In genomic region chr18:23626451-23627279, GRCh38 we compare ENCODE assay signal across 11 cellular contexts. TPM values are rescaled to one million over a fixed set of nuclear protein-coding genes. Genes with fewer than 3 reads are reported as not detected.
DNase-seq lines count a peak whose midpoint lies in the region; ATAC-seq and TF ChIP-seq lines count a peak whose summit lies in the region.
"Had no signal": no experiment of that assay in that cellular context is flagged by ENCODE, and none has a peak within 500 bp of the region (broad histone marks: within the 10 kb centered on the region; RNA-seq: fewer than 3 reads in every experiment).

No MANE protein-coding gene starts in this region.

- peak overlapping the region; percentile 96 for H3K27ac ChIP-seq in RWPE2 (ENCODE audit: poor library complexity, severe bottlenecking)
- H3K27ac ChIP-seq in urinary bladder (ENCODE audit: low read depth), result peak overlapping the region; percentile 48

- no peak overlapping the region for H3K4me3 Mint-ChIP-seq in activated naive CD8-positive, alpha-beta T cell treated with anti-CD3 and anti-CD28 coated beads, Interleukin-2, amount 50 U/mL, for 24 hours
- no peak overlapping the region for H3K4me3 Mint-ChIP-seq in activated naive CD8-positive, alpha-beta T cell treated with anti-CD3 and anti-CD28 coated beads for 36 hours

- no peaks in the 10 kb centered on the region for H3K9me3 Mint-ChIP-seq in activated naive CD8-positive, alpha-beta T cell treated with anti-CD3 and anti-CD28 coated beads, Interleukin-2, amount 50 U/mL, for 24 hours
- no peaks in the 10 kb centered on the region for H3K9me3 Mint-ChIP-seq in activated naive CD8-positive, alpha-beta T cell treated with anti-CD3 and anti-CD28 coated beads for 36 hours

- peaks cover 32% of the 10 kb centered on the region for H3K4me1 ChIP-seq in RWPE2 (ENCODE audit: insufficient read depth, poor library complexity, severe bottlenecking)
- H3K4me1 ChIP-seq in urinary bladder (ENCODE audit: insufficient read depth), result peaks cover 3% of the 10 kb centered on the region

- H3K27me3 ChIP-seq in RWPE2 (ENCODE audit: insufficient read depth, poor library complexity, severe bottlenecking), result no peaks in the 10 kb centered on the region

- H3K4me1 Mint-ChIP-seq in activated naive CD8-positive, alpha-beta T cell treated with anti-CD3 and anti-CD28 coated beads, Interleukin-2, amount 50 U/mL, for 24 hours, result peaks cover 17% of the 10 kb centered on the region
- H3K4me1 Mint-ChIP-seq in activated naive CD8-positive, alpha-beta T cell treated with anti-CD3 and anti-CD28 coated beads for 36 hours, result peaks cover 8% of the 10 kb centered on the region

- WGBS in urinary bladder, result 53% methylated on average over 4 of the region's 4 CpGs

- H3K9me3 ChIP-seq in RWPE2 (ENCODE audit: severe bottlenecking), result no peaks in the 10 kb centered on the region

- H3K4me3 ChIP-seq in RWPE2 (ENCODE audit: severe bottlenecking) (no peak overlapping the region), fibroblast of pulmonary artery (replicated peaks; ENCODE audit: low read depth, low read length) (no peak overlapping the region), urinary bladder (ENCODE audit: low read depth, low read length) (no peak overlapping the region)

- TF ChIP-seq CTCF in RWPE2 (IDR thresholded peaks at IDR 0.05; ENCODE audit: poor library complexity, severe bottlenecking) (no peak), fibroblast of pulmonary artery (IDR thresholded peaks at IDR 0.05; ENCODE audit: low read length, missing control alignments) (no peak)

- ATAC-seq in activated naive CD8-positive, alpha-beta T cell treated with anti-CD3 and anti-CD28 coated beads, Interleukin-2, amount 50 U/mL, for 24 hours, result peak; percentile 38
- peak; percentile 87 for ATAC-seq in RWPE2 (ENCODE audit: low read depth)

- no peaks in the 10 kb centered on the region for H3K36me3 Mint-ChIP-seq in activated naive CD8-positive, alpha-beta T cell treated with anti-CD3 and anti-CD28 coated beads, Interleukin-2, amount 50 U/mL, for 24 hours (ENCODE audit: low read depth)
- H3K36me3 Mint-ChIP-seq in activated naive CD8-positive, alpha-beta T cell treated with anti-CD3 and anti-CD28 coated beads for 36 hours, result no peaks in the 10 kb centered on the region

- H3K27ac Mint-ChIP-seq in activated naive CD8-positive, alpha-beta T cell treated with anti-CD3 and anti-CD28 coated beads, Interleukin-2, amount 50 U/mL, for 24 hours, result no peak overlapping the region
- no peak overlapping the region for H3K27ac Mint-ChIP-seq in activated naive CD8-positive, alpha-beta T cell treated with anti-CD3 and anti-CD28 coated beads for 36 hours

- H3K36me3 ChIP-seq in RWPE2 (ENCODE audit: low read depth) (no peaks in the 10 kb centered on the region), urinary bladder (ENCODE audit: insufficient read depth) (no peaks in the 10 kb centered on the region)

- peaks cover 10% of the 10 kb centered on the region for H3K27me3 Mint-ChIP-seq in activated naive CD8-positive, alpha-beta T cell treated with anti-CD3 and anti-CD28 coated beads, Interleukin-2, amount 50 U/mL, for 24 hours
- H3K27me3 Mint-ChIP-seq in activated naive CD8-positive, alpha-beta T cell treated with anti-CD3 and anti-CD28 coated beads for 36 hours, result peaks cover 8% of the 10 kb centered on the region

- DNase-seq in activated naive CD8-positive, alpha-beta T cell treated with anti-CD3 and anti-CD28 coated beads, Interleukin-2, amount 50 U/mL, for 24 hours, result no peak
- no peak for DNase-seq in activated naive CD8-positive, alpha-beta T cell treated with anti-CD3 and anti-CD28 coated beads for 36 hours
- DNase-seq in RWPE2 (ENCODE audit: low spot score) (no peak), fibroblast of pulmonary artery (ENCODE audit: low read depth) (peak; percentile 43), GM03348 (ENCODE audit: low spot score) (no peak), NCI-H2196 treated with DMSO at 0.1 percent for 48 hours (lab: John Stamatoyannopoulos, UW; ENCODE audit: unreplicated experiment) (no peak), NCI-H2196 (lab: John Stamatoyannopoulos, UW; ENCODE audit: unreplicated experiment) (no peak)
- DNase-seq: AML-193, hypothalamus, NCI-H1092 treated with DMSO at 0.1 percent for 48 hours had no signal

RNA-seq across cellular contexts. Expression of gene ANKRD29, which starts 36.0 kb away (rescaled TPM):
- total RNA-seq in activated naive CD8-positive, alpha-beta T cell treated with anti-CD3 and anti-CD28 coated beads for 36 hours, result not detected
- total RNA-seq in urinary bladder, result 11.7 TPM
- polyA plus RNA-seq in urinary bladder, result 13.6 TPM

RNA-seq across cellular contexts. Expression of gene NPC1, which starts 40.4 kb away (rescaled TPM):
- 10 to 100 TPM; 19.7 to 22.3 TPM for total RNA-seq in activated naive CD8-positive, alpha-beta T cell treated with anti-CD3 and anti-CD28 coated beads for 36 hours
- total RNA-seq in urinary bladder, result 30.5 TPM
- 29.8 TPM for polyA plus RNA-seq in urinary bladder

Comparison
In these comparisons a context has a peak if more than half of its experiments do, and no peak if none do; other contexts are left out.
1. RNA of gene ANKRD29, which starts 36.0 kb away (total RNA-seq): 11.7 TPM in urinary bladder (single experiment); not detected in activated naive CD8-positive, alpha-beta T cell treated with anti-CD3 and anti-CD28 coated beads for 36 hours; every median in the first group is over 10 times any median in the second.